Comparison of ENCODE assay signal across 1 cellular context in the genomic region with DNA sequence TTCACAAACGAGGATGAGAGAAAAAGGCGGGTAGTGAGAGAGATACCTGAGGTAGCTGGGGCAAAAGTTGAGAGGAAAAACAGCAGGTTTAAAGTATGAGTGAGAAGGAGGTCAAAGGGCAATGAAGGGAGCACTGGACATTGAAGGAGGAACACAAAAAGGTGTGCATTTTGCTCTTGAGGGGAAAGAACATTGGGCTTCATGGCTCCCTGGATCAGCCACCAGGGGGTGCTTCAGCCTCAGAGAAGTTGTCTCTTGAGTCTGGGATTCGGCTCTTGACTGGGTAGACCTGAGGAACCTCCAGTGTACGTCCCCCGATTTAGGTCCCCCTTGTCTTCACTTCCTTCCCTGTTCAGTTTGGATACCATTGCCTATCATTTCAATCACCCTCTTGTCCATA.
TF ChIP-seq lines count a peak whose summit lies in the region.

No MANE protein-coding gene starts in this region.

TF ChIP-seq in K562, 482 proteins besides CTCF, POLR2A, EP300 and RAD21 (continued from another document):
- TF ChIP-seq MYBL2 (IDR thresholded peaks at IDR 0.05; ENCODE audit: low read depth) (no peak), MYBL2 (CRISPR knock-in tag; IDR thresholded peaks at IDR 0.05; ENCODE audit: borderline replicate concordance) (no peak), SMC3 (conservative IDR thresholded peaks at IDR 0.05; ENCODE audit: insufficient read depth, low read depth, low read length) (peak; percentile 82)
- TF ChIP-seq, protein P1, sequence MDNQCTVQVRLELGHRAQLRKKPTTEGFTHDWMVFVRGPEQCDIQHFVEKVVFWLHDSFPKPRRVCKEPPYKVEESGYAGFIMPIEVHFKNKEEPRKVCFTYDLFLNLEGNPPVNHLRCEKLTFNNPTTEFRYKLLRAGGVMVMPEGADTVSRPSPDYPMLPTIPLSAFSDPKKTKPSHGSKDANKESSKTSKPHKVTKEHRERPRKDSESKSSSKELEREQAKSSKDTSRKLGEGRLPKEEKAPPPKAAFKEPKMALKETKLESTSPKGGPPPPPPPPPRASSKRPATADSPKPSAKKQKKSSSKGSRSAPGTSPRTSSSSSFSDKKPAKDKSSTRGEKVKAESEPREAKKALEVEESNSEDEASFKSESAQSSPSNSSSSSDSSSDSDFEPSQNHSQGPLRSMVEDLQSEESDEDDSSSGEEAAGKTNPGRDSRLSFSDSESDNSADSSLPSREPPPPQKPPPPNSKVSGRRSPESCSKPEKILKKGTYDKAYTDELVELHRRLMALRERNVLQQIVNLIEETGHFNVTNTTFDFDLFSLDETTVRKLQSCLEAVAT (IDR thresholded peaks at IDR 0.05): peak in 1 of 2 experiments; percentile 59; a peak in 1 of 4 replicates
- TF ChIP-seq, protein P2, sequence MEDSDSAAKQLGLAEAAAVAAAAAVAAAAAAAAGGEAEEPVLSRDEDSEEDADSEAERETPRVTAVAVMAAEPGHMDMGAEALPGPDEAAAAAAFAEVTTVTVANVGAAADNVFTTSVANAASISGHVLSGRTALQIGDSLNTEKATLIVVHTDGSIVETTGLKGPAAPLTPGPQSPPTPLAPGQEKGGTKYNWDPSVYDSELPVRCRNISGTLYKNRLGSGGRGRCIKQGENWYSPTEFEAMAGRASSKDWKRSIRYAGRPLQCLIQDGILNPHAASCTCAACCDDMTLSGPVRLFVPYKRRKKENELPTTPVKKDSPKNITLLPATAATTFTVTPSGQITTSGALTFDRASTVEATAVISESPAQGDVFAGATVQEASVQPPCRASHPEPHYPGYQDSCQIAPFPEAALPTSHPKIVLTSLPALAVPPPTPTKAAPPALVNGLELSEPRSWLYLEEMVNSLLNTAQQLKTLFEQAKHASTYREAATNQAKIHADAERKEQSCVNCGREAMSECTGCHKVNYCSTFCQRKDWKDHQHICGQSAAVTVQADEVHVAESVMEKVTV (CRISPR knock-in tag; IDR thresholded peaks at IDR 0.05): peak; percentile 62
